Comparison of ENCODE assay signal across 15 cellular contexts in genomic region chr4:54066088-54066415, GRCh38. TPM values are rescaled to one million over a fixed set of nuclear protein-coding genes. Genes with fewer than 3 reads are reported as not detected.
DNase-seq lines count a peak whose midpoint lies in the region; ATAC-seq and TF ChIP-seq lines count a peak whose summit lies in the region.
"Had no signal": no experiment of that assay in that cellular context is flagged by ENCODE, and none has a peak within 500 bp of the region (broad histone marks: within the 10 kb centered on the region; RNA-seq: fewer than 3 reads in every experiment).

No MANE protein-coding gene starts in this region.

- TF ChIP-seq POLR2A in sigmoid colon (IDR thresholded peaks at IDR 0.05), result no peak

- TF ChIP-seq CTCF in PC-9 (conservative IDR thresholded peaks at IDR 0.05), result no peak
- no peak for TF ChIP-seq CTCF in fibroblast of lung (conservative IDR thresholded peaks at IDR 0.05 in 1 of 2, IDR thresholded peaks at IDR 0.05 in 1 of 2; ENCODE audit: low read depth in 1 of 2, low read length in 2 of 2)
- TF ChIP-seq CTCF in sigmoid colon (IDR thresholded peaks at IDR 0.05), result no peak
- no peak for TF ChIP-seq CTCF in A673 (conservative IDR thresholded peaks at IDR 0.05; ENCODE audit: low read depth, low read length)

- no peak overlapping the region for H3K27ac ChIP-seq in CD4-positive, CD25-positive, alpha-beta regulatory T cell (ENCODE audit: insufficient read depth, low read length, poor library complexity, severe bottlenecking)
- H3K27ac ChIP-seq in PC-9 (no peak overlapping the region), fibroblast of lung (ENCODE audit: insufficient read depth, low read length) (peak overlapping the region; percentile 69), sigmoid colon (peak overlapping the region; percentile 87 to 95 (median 92)), A673 (ENCODE audit: low read depth, low read length, poor library complexity, severe bottlenecking) (no peak overlapping the region)

- peaks cover 28% of the 10 kb centered on the region for H3K4me1 ChIP-seq in CD4-positive, CD25-positive, alpha-beta regulatory T cell (ENCODE audit: control insufficient read depth, insufficient read depth, low read length, poor library complexity, severe bottlenecking)
- H3K4me1 ChIP-seq in PC-9 (replicated peaks; ENCODE audit: insufficient read depth) (peaks cover 36% of the 10 kb centered on the region), fibroblast of lung (ENCODE audit: control insufficient read depth, extremely low read depth, insufficient read depth, low read length) (peaks cover 14% of the 10 kb centered on the region), sigmoid colon (peaks cover 0 to 32% (median 24%) of the 10 kb centered on the region in 4 donors), A673 (ENCODE audit: insufficient read depth, low read length, poor library complexity, severe bottlenecking) (peaks cover 4% of the 10 kb centered on the region)

- peak overlapping the region in 2 of 3 donors; percentile 52 to 96 for H3K27ac Mint-ChIP-seq in CD4-positive, CD25-positive, alpha-beta regulatory T cell
- H3K27ac Mint-ChIP-seq: stimulated activated naive B cell treated with anti-CD40 and anti-IgM and Interleukin-4, amounts not matched to agents 10 μg/mL and 1 μg/mL and 100 μg/mL, for 72 hours had no signal

- peaks cover 16% of the 10 kb centered on the region for H3K27me3 Mint-ChIP-seq in CD4-positive, CD25-positive, alpha-beta regulatory T cell
- H3K27me3 Mint-ChIP-seq: activated CD4-positive, alpha-beta T cell treated with anti-CD3 and anti-CD28 coated beads, Interleukin-2, amount 10 ng/mL, durations not matched to agents 7 days and 5 days had no signal

- no peaks in the 10 kb centered on the region for H3K9me2 ChIP-seq in PC-9 (ENCODE audit: insufficient read depth)

- no peak overlapping the region for H2AFZ ChIP-seq in PC-9
- no peak overlapping the region for H2AFZ ChIP-seq in fibroblast of lung (ENCODE audit: low read length)

- H3F3A ChIP-seq in PC-9 (ENCODE audit: insufficient read depth, low read depth), result peaks cover 15% of the 10 kb centered on the region; the same call in 1 of the 2 replicates

- no peaks in the 10 kb centered on the region for H3K9me3 ChIP-seq in CD4-positive, CD25-positive, alpha-beta regulatory T cell (ENCODE audit: control insufficient read depth in 2 of 2, low read length in 2 of 2)
- H3K9me3 ChIP-seq in PC-9 (ENCODE audit: insufficient read depth, low read depth), result no peaks in the 10 kb centered on the region
- no peaks in the 10 kb centered on the region for H3K9me3 ChIP-seq in fibroblast of lung (ENCODE audit: control insufficient read depth, insufficient read depth, low read depth, low read length)
- no peaks in the 10 kb centered on the region for H3K9me3 ChIP-seq in sigmoid colon
- H3K9me3 ChIP-seq in A673 (ENCODE audit: low read depth, low read length, poor library complexity, severe bottlenecking), result no peaks in the 10 kb centered on the region

- TF ChIP-seq EP300 in sigmoid colon (IDR thresholded peaks at IDR 0.05), result no peak

- BruUV-seq in PC-9 (replicated peaks; lab: Mats Ljungman, UMichigan) (no TSS peak), A673 (replicated peaks; lab: Mats Ljungman, UMichigan) (no TSS peak)

- no peak for DNase-seq in CD4-positive, CD25-positive, alpha-beta regulatory T cell
- DNase-seq in PC-9, result no peak
- DNase-seq in fibroblast of lung (ENCODE audit: low read depth in 2 of 2), result no peak
- no peak for DNase-seq in sigmoid colon
- no peak for DNase-seq in LoVo (ENCODE audit: low spot score)
- DNase-seq in A673 (ENCODE audit: low spot score), result no peak
- DNase-seq in germinal center (ENCODE audit: low spot score), result no peak
- DNase-seq in AG08395 (ENCODE audit: low spot score), result no peak
- DNase-seq: activated CD4-positive, alpha-beta T cell treated with anti-CD3 and anti-CD28 coated beads, Interleukin-2, amount 10 ng/mL, durations not matched to agents 7 days and 5 days; C1 segment of cervical spinal cord; GOT3; stimulated activated CD4-positive, alpha-beta T cell treated with anti-CD3 and anti-CD28 coated beads, Interleukin-15, amount 100 ng/mL, for 24 hours; stimulated activated naive B cell treated with anti-CD40 and anti-IgM and Interleukin-4, amounts not matched to agents 10 μg/mL and 1 μg/mL and 100 μg/mL, for 72 hours had no signal

- peaks cover 23 to 32% (median 26%) of the 10 kb centered on the region in 4 donors for H3K4me1 Mint-ChIP-seq in CD4-positive, CD25-positive, alpha-beta regulatory T cell

- peak overlapping the region; percentile 86 to 93 (median 89) for H3K4me3 Mint-ChIP-seq in CD4-positive, CD25-positive, alpha-beta regulatory T cell

- peak overlapping the region; percentile 66; the same call in 1 of the 2 replicates for H3K4me2 ChIP-seq in PC-9
- H3K4me2 ChIP-seq in fibroblast of lung (ENCODE audit: extremely low read depth, insufficient read depth, low read length), result no peak overlapping the region

- no peak overlapping the region for H3K9ac ChIP-seq in fibroblast of lung (ENCODE audit: insufficient read depth, low read length)

- ATAC-seq in CD4-positive, CD25-positive, alpha-beta regulatory T cell (ENCODE audit: low read depth in 2 of 2), result no peak
- ATAC-seq: activated naive CD4-positive, alpha-beta T cell treated with anti-CD3 and anti-CD28 coated beads, Interleukin-2, amount 50 U/mL, for 72 hours; stimulated activated naive B cell treated with anti-CD40 and anti-IgM and Interleukin-4, amounts not matched to agents 10 μg/mL and 1 μg/mL and 100 μg/mL, for 72 hours had no signal

- H3K36me3 ChIP-seq in CD4-positive, CD25-positive, alpha-beta regulatory T cell (ENCODE audit: control insufficient read depth, insufficient read depth, low read length), result no peaks in the 10 kb centered on the region
- H3K36me3 ChIP-seq in PC-9 (ENCODE audit: low read depth) (0 out of 2 replicates have a peak, but pooled peaks cover 4% of the 10 kb centered on the region), fibroblast of lung (ENCODE audit: control insufficient read depth, insufficient read depth, low read length) (no peaks in the 10 kb centered on the region), sigmoid colon (no peaks in the 10 kb centered on the region), A673 (ENCODE audit: insufficient read depth, low read length, poor library complexity, severe bottlenecking) (no peaks in the 10 kb centered on the region)

- no peaks in the 10 kb centered on the region for H3K36me3 Mint-ChIP-seq in CD4-positive, CD25-positive, alpha-beta regulatory T cell
- H3K36me3 Mint-ChIP-seq: stimulated activated naive B cell treated with anti-CD40 and anti-IgM and Interleukin-4, amounts not matched to agents 10 μg/mL and 1 μg/mL and 100 μg/mL, for 72 hours had no signal

- POLR2A ChIA-PET in PC-9 (lab: Charles Lee; ENCODE audit: unreplicated experiment), result no interaction called here
- POLR2A ChIA-PET in A673 (lab: Charles Lee; ENCODE audit: low non-redundant PET), result no interaction called here

- H3K79me2 ChIP-seq in PC-9 (ENCODE audit: low read depth) (peaks cover 31% of the 10 kb centered on the region), fibroblast of lung (ENCODE audit: control insufficient read depth, insufficient read depth, low read length) (peaks cover 32% of the 10 kb centered on the region)

- CTCF ChIA-PET in PC-9 (lab: Charles Lee) (no interaction called here), A673 (lab: Charles Lee) (interaction anchor here (0.6 kb wide), 1 partner anchor 23 kb away, joined by 6 read pairs; no protein-coding TSS in a partner anchor)

- no peak overlapping the region for H3K4me3 ChIP-seq in CD4-positive, CD25-positive, alpha-beta regulatory T cell (ENCODE audit: low read depth, low read length)
- H3K4me3 ChIP-seq in PC-9 (no peak overlapping the region), fibroblast of lung (replicated peaks in 1 of 4; ENCODE audit: control extremely low read depth in 1 of 4, insufficient read depth in 1 of 4, low read depth in 3 of 4, low read length in 4 of 4) (no peak overlapping the region), sigmoid colon (no peak overlapping the region), A673 (ENCODE audit: low read depth, low read length, poor library complexity, severe bottlenecking) (no peak overlapping the region)

- no peaks in the 10 kb centered on the region for H3K9me3 Mint-ChIP-seq in CD4-positive, CD25-positive, alpha-beta regulatory T cell
- H3K9me3 Mint-ChIP-seq: activated CD4-positive, alpha-beta T cell treated with anti-CD3 and anti-CD28 coated beads, Interleukin-2, amount 10 ng/mL, durations not matched to agents 7 days and 5 days; activated naive CD4-positive, alpha-beta T cell treated with anti-CD3 and anti-CD28 coated beads, Interleukin-2, amount 50 U/mL, for 72 hours; stimulated activated naive B cell treated with anti-CD40 and anti-IgM and Interleukin-4, amounts not matched to agents 10 μg/mL and 1 μg/mL and 100 μg/mL, for 72 hours had no signal

- peaks cover 4% of the 10 kb centered on the region for H3K27me3 ChIP-seq in CD4-positive, CD25-positive, alpha-beta regulatory T cell (ENCODE audit: control insufficient read depth, insufficient read depth, low read length)
- H3K27me3 ChIP-seq in PC-9 (ENCODE audit: insufficient read depth, low read depth), result no peaks in the 10 kb centered on the region
- H3K27me3 ChIP-seq in fibroblast of lung (ENCODE audit: control insufficient read depth, insufficient read depth, low read length), result no peaks in the 10 kb centered on the region
- no peaks in the 10 kb centered on the region for H3K27me3 ChIP-seq in sigmoid colon
- H3K27me3 ChIP-seq in A673 (replicated peaks; ENCODE audit: insufficient read depth, low read depth, low read length, poor library complexity), result no peaks in the 10 kb centered on the region

- WGBS in sigmoid colon, 2 donors, result 85 to 91% methylated on average over 2 of the region's 2 CpGs

- H4K20me1 ChIP-seq in PC-9 (ENCODE audit: insufficient read depth) (0 out of 2 replicates have a peak, but pooled peaks cover 2% of the 10 kb centered on the region), fibroblast of lung (ENCODE audit: control insufficient read depth, extremely low read depth, insufficient read depth, low read length) (no peaks in the 10 kb centered on the region)

- intact Hi-C loops in PC-9 (cut with micrococcal nuclease; ENCODE audit: unreplicated experiment), result loop anchor here (2.0 to 10.0 kb wide), 2 partner anchors 17 to 149 kb away; no protein-coding TSS in a partner anchor
- intact Hi-C loops in sigmoid colon (cut with DNase I), result loop anchor here (10.0 kb wide), 1 partner anchor 701 kb away; the partner anchor contains the start of gene SCFD2
- intact Hi-C loops in A673 (cut with micrococcal nuclease; ENCODE audit: unreplicated experiment), result no loop called here

RNA-seq across cellular contexts. Expression of gene CHIC2, which starts 1.6 kb away (rescaled TPM):
- total RNA-seq in CD4-positive, CD25-positive, alpha-beta regulatory T cell, result 49.9 TPM
- 10 to 100 TPM; 74.5 to 87.5 (median 80.4) TPM for polyA plus RNA-seq in CD4-positive, CD25-positive, alpha-beta regulatory T cell
- 8.7 and 12.1 TPM in 2 replicates for total RNA-seq in PC-9 (2021)
- 48.8 and 52.0 TPM in 2 replicates for total RNA-seq in fibroblast of lung
- 32.1 and 39.4 TPM in 2 replicates for polyA plus RNA-seq in fibroblast of lung
- polyA plus RNA-seq in fibroblast of lung (2012), result 22.7 and 29.0 TPM in 2 replicates
- polyA minus RNA-seq in fibroblast of lung (ENCODE audit: low replicate concordance), result 0.82 and 3.2 TPM in 2 replicates
- 10 to 100 TPM; 22.8 to 34.6 (median 25.0) TPM for total RNA-seq in sigmoid colon
- 10 to 100 TPM; 17.6 to 19.8 (median 18.0) TPM for polyA plus RNA-seq in sigmoid colon
- 5.4 and 8.1 TPM in 2 replicates for total RNA-seq in A673 (2021)

RNA-seq across cellular contexts. Expression of gene GSX2, which starts 33.9 kb away (rescaled TPM):
- total RNA-seq in CD4-positive, CD25-positive, alpha-beta regulatory T cell, result not detected
- polyA plus RNA-seq in CD4-positive, CD25-positive, alpha-beta regulatory T cell, result not detected
- total RNA-seq in PC-9 (2021) (not detected in 2 replicates), fibroblast of lung (0.33 TPM in 1 of 2 replicates, not detected in the other), sigmoid colon (not detected), A673 (2021) (not detected in 2 replicates)
- polyA plus RNA-seq in fibroblast of lung (0.05 and 0.15 TPM in 2 replicates), sigmoid colon (not detected)
- 0.25 and 0.29 TPM in 2 replicates for polyA plus RNA-seq in fibroblast of lung (2012)
- not detected in 2 replicates for polyA minus RNA-seq in fibroblast of lung (ENCODE audit: low replicate concordance)
- total RNA-seq: activated CD4-positive, alpha-beta T cell treated with anti-CD3 and anti-CD28 coated beads, Interleukin-2, amount 10 ng/mL, durations not matched to agents 7 days and 5 days; activated naive CD4-positive, alpha-beta T cell treated with anti-CD3 and anti-CD28 coated beads, Interleukin-2, amount 50 U/mL, for 72 hours; NCI-H460 had no signal

Comparison
In these comparisons a context has a peak if more than half of its experiments do, and no peak if none do; other contexts are left out.
1. H3K27ac ChIP-seq: peak in fibroblast of lung (single experiment) and sigmoid colon (4 of 4); none in CD4-positive, CD25-positive, alpha-beta regulatory T cell (single experiment), PC-9 (single experiment) and A673 (single experiment).